Comparison of ENCODE assay signal across 16 cellular contexts in genomic region chr7:2959828-2960599, GRCh38.
A peak's percentile ranks its signal among the peaks of the same experiment; 100 is the strongest.
DNase-seq lines count a peak whose midpoint lies in the region; ATAC-seq and TF ChIP-seq lines count a peak whose summit lies in the region.
"Had no signal": no experiment of that assay in that cellular context is flagged by ENCODE, and none has a peak within 500 bp of the region (broad histone marks: within the 10 kb centered on the region; RNA-seq: fewer than 3 reads in every experiment).

No MANE protein-coding gene starts in this region.

- peaks cover 74% of the 10 kb centered on the region for H3K36me3 Mint-ChIP-seq in activated T-cell treated with anti-CD3 and anti-CD28 coated beads, Interleukin-2, amount 50 U/mL, for 24 hours (ENCODE audit: low read depth)
- peaks cover 32% of the 10 kb centered on the region for H3K36me3 Mint-ChIP-seq in T-cell
- peaks cover 36% of the 10 kb centered on the region for H3K36me3 Mint-ChIP-seq in central memory CD8-positive, alpha-beta T cell (ENCODE audit: insufficient read depth)

- DNase-seq in activated T-cell treated with anti-CD3 and anti-CD28 coated beads, Interleukin-2, amount 50 U/mL, for 24 hours: no peak
- DNase-seq in activated T-cell treated with anti-CD3 and anti-CD28 coated beads for 4 hours: no peak
- DNase-seq in T-cell: peak in 1 of 34 experiments; percentile 9
- DNase-seq in central memory CD8-positive, alpha-beta T cell (ENCODE audit: low spot score in 2 of 2): no peak
- DNase-seq in sigmoid colon: peak; percentile 12
- no peak for DNase-seq in GM13977 (ENCODE audit: low spot score)
- no peak for DNase-seq in NCI-H187 (lab: John Stamatoyannopoulos, UW)
- DNase-seq in brain microvascular endothelial cell: no peak
- DNase-seq: Calu3, H7, NCI-H1092 treated with DMSO at 0.1 percent for 48 hours, NCI-H2171, NCI-H774, right cardiac atrium had no signal

- WGBS in sigmoid colon, 2 donors: 94 to 95% methylated on average over 14 of the region's 14 CpGs

- ATAC-seq in T-cell (replicated peaks in 1 of 4): no peak
- ATAC-seq in central memory CD8-positive, alpha-beta T cell (replicated peaks; ENCODE audit: extremely low read depth, poor library complexity, severe bottlenecking): no peak
- ATAC-seq: right cardiac atrium had no signal

- H3K27me3 ChIP-seq in sigmoid colon: no peaks in the 10 kb centered on the region
- H3K27me3 ChIP-seq in brain microvascular endothelial cell (replicated peaks): no peaks in the 10 kb centered on the region

- in situ Hi-C loops in GM13977 (cut with MboI; ENCODE audit: low pct_unique_long_range_greater_than_20kb, low sequenced_read_pairs, unreplicated experiment): no loop called here
- in situ Hi-C loops in brain microvascular endothelial cell (cut with HindIII; ENCODE audit: low pct_ligation_motif_present, low sequenced_read_pairs): no loop called here

- H3K9me3 Mint-ChIP-seq in activated T-cell treated with anti-CD3 and anti-CD28 coated beads, Interleukin-2, amount 50 U/mL, for 24 hours: no peaks in the 10 kb centered on the region
- no peaks in the 10 kb centered on the region for H3K9me3 Mint-ChIP-seq in T-cell
- H3K9me3 Mint-ChIP-seq in central memory CD8-positive, alpha-beta T cell: no peaks in the 10 kb centered on the region

- no peak overlapping the region for H3K27ac ChIP-seq in sigmoid colon
- H3K27ac ChIP-seq in brain microvascular endothelial cell: no peak overlapping the region
- H3K27ac ChIP-seq: dorsolateral prefrontal cortex, HL-60 had no signal

- peaks cover 78% of the 10 kb centered on the region for H3K4me1 Mint-ChIP-seq in activated T-cell treated with anti-CD3 and anti-CD28 coated beads, Interleukin-2, amount 50 U/mL, for 24 hours (ENCODE audit: low read depth)
- H3K4me1 Mint-ChIP-seq in T-cell: peaks cover 74 to 79% (median 75%) of the 10 kb centered on the region in 3 donors
- peaks cover 59% of the 10 kb centered on the region for H3K4me1 Mint-ChIP-seq in central memory CD8-positive, alpha-beta T cell

- H3K27ac Mint-ChIP-seq in activated T-cell treated with anti-CD3 and anti-CD28 coated beads, Interleukin-2, amount 50 U/mL, for 24 hours: peak overlapping the region; percentile 96
- peak overlapping the region; percentile 86 to 88 for H3K27ac Mint-ChIP-seq in T-cell
- peak overlapping the region; percentile 82 for H3K27ac Mint-ChIP-seq in central memory CD8-positive, alpha-beta T cell (ENCODE audit: low read depth)

- H3K36me3 ChIP-seq in sigmoid colon (no peaks in the 10 kb centered on the region), brain microvascular endothelial cell (replicated peaks) (no peaks in the 10 kb centered on the region)

- intact Hi-C loops in sigmoid colon (cut with DNase I): no loop called here

- POLR2A ChIA-PET in T-cell (lab: Charles Lee): interaction anchor here in 1 of 2 donors (0.6 kb wide), 1 partner anchor 115 kb away, joined by 3 read pairs; no protein-coding TSS in a partner anchor

- no peak for TF ChIP-seq CTCF in sigmoid colon (IDR thresholded peaks at IDR 0.05)
- TF ChIP-seq CTCF in GM13977 (IDR thresholded peaks at IDR 0.05; ENCODE audit: extremely low read depth, insufficient read depth, missing control alignments): no peak
- TF ChIP-seq CTCF in brain microvascular endothelial cell (IDR thresholded peaks at IDR 0.05; ENCODE audit: low read depth, low read length, missing control alignments): no peak

- no peak overlapping the region for H3K4me3 Mint-ChIP-seq in activated T-cell treated with anti-CD3 and anti-CD28 coated beads, Interleukin-2, amount 50 U/mL, for 24 hours
- H3K4me3 Mint-ChIP-seq in T-cell: peak overlapping the region in 1 of 3 donors; percentile 3
- no peak overlapping the region for H3K4me3 Mint-ChIP-seq in central memory CD8-positive, alpha-beta T cell

- no peak overlapping the region for H3K4me3 ChIP-seq in sigmoid colon
- no peak overlapping the region for H3K4me3 ChIP-seq in brain microvascular endothelial cell (ENCODE audit: low read depth, low read length)
- H3K4me3 ChIP-seq: dorsolateral prefrontal cortex had no signal

- TF ChIP-seq EP300 in sigmoid colon (IDR thresholded peaks at IDR 0.05): no peak

- H3K4me1 ChIP-seq in sigmoid colon: no peaks in the 10 kb centered on the region

- H3K9me3 ChIP-seq in sigmoid colon: no peaks in the 10 kb centered on the region

- CTCF ChIA-PET in T-cell (lab: Charles Lee): interaction anchor here in 1 of 2 donors (0.6 kb wide), 1 partner anchor 190 kb away, joined by 3 read pairs; no protein-coding TSS in a partner anchor

- H3K27me3 Mint-ChIP-seq in activated T-cell treated with anti-CD3 and anti-CD28 coated beads, Interleukin-2, amount 50 U/mL, for 24 hours: no peaks in the 10 kb centered on the region
- H3K27me3 Mint-ChIP-seq in T-cell: no peaks in the 10 kb centered on the region
- no peaks in the 10 kb centered on the region for H3K27me3 Mint-ChIP-seq in central memory CD8-positive, alpha-beta T cell

- no peak for TF ChIP-seq POLR2A in sigmoid colon (IDR thresholded peaks at IDR 0.05)
